17 cellular contexts compared by ENCODE assay signal in genomic region chr15:98124576-98124975, GRCh38.
DNase-seq lines count a peak whose midpoint lies in the region; ATAC-seq and TF ChIP-seq lines count a peak whose summit lies in the region.
"Had no signal": no experiment of that assay in that cellular context is flagged by ENCODE, and none has a peak within 500 bp of the region (broad histone marks: within the 10 kb centered on the region; RNA-seq: fewer than 3 reads in every experiment).

No MANE protein-coding gene starts in this region.

- no peaks in the 10 kb centered on the region for H3K27me3 Mint-ChIP-seq in osteocyte (ENCODE audit: unreplicated experiment)
- no peaks in the 10 kb centered on the region for H3K27me3 Mint-ChIP-seq in CD4-positive, alpha-beta memory T cell
- H3K27me3 Mint-ChIP-seq in CD8-positive, alpha-beta T cell (ENCODE audit: low read depth) = peaks cover 2% of the 10 kb centered on the region
- H3K27me3 Mint-ChIP-seq: B cell had no signal

- peak overlapping the region; percentile 58 for H3K27ac Mint-ChIP-seq in osteocyte (ENCODE audit: unreplicated experiment)
- H3K27ac Mint-ChIP-seq in CD4-positive, alpha-beta memory T cell = no peak overlapping the region
- no peak overlapping the region for H3K27ac Mint-ChIP-seq in CD8-positive, alpha-beta T cell
- H3K27ac Mint-ChIP-seq: B cell; CD8-positive, alpha-beta memory T cell had no signal

- no peaks in the 10 kb centered on the region for H3K27me3 ChIP-seq in CD4-positive, alpha-beta memory T cell (ENCODE audit: insufficient read depth, low read length)
- no peaks in the 10 kb centered on the region for H3K27me3 ChIP-seq in CD8-positive, alpha-beta T cell (ENCODE audit: insufficient read depth, low read length)

- DNase-seq in EL (peak; percentile 73), NCI-H226 (peak; percentile 85), epithelial cell of esophagus (ENCODE audit: low read depth) (peak; percentile 34), osteocyte (ENCODE audit: extremely low spot score, unreplicated experiment) (no peak), SHP77 (lab: John Stamatoyannopoulos, UW) (no peak)
- DNase-seq in CD4-positive, alpha-beta memory T cell = no peak
- no peak for DNase-seq in CD8-positive, alpha-beta T cell
- DNase-seq: CD8-positive, alpha-beta memory T cell; DMS 273 treated with DMSO at 0.1 percent for 48 hours; NCI-H1092 treated with DMSO at 0.1 percent for 48 hours; NCI-H1930; NCI-H2171; NCI-H510A treated with DMSO at 0.1 percent for 48 hours had no signal

- peaks cover 56% of the 10 kb centered on the region for H3K4me1 Mint-ChIP-seq in osteocyte (ENCODE audit: unreplicated experiment)
- no peaks in the 10 kb centered on the region for H3K4me1 Mint-ChIP-seq in CD4-positive, alpha-beta memory T cell
- no peaks in the 10 kb centered on the region for H3K4me1 Mint-ChIP-seq in CD8-positive, alpha-beta T cell (ENCODE audit: low read depth)
- H3K4me1 Mint-ChIP-seq: B cell; CD8-positive, alpha-beta memory T cell had no signal

- no peaks in the 10 kb centered on the region for H3K9me3 Mint-ChIP-seq in osteocyte (ENCODE audit: unreplicated experiment)
- H3K9me3 Mint-ChIP-seq in CD4-positive, alpha-beta memory T cell = peaks cover 0 to 5% (median under 1%) of the 10 kb centered on the region in 8 donors
- H3K9me3 Mint-ChIP-seq in CD8-positive, alpha-beta T cell = no peaks in the 10 kb centered on the region

- H3K4me1 ChIP-seq in CD4-positive, alpha-beta memory T cell (ENCODE audit: insufficient read depth, low read length) = no peaks in the 10 kb centered on the region
- no peaks in the 10 kb centered on the region for H3K4me1 ChIP-seq in CD8-positive, alpha-beta T cell (ENCODE audit: insufficient read depth, low read length)

- intact Hi-C loops in CD4-positive, alpha-beta memory T cell (cut with micrococcal nuclease) = no loop called here
- intact Hi-C loops in CD8-positive, alpha-beta T cell (cut with DNase I, micrococcal nuclease) = no loop called here

- H3K9me3 ChIP-seq in CD4-positive, alpha-beta memory T cell (ENCODE audit: control insufficient read depth in 1 of 2, low read length in 2 of 2) = no peaks in the 10 kb centered on the region
- H3K9me3 ChIP-seq in CD8-positive, alpha-beta T cell (ENCODE audit: low read length) = no peaks in the 10 kb centered on the region

- H3K4me3 Mint-ChIP-seq in osteocyte (ENCODE audit: unreplicated experiment) = no peak overlapping the region
- H3K4me3 Mint-ChIP-seq in CD4-positive, alpha-beta memory T cell = no peak overlapping the region
- no peak overlapping the region for H3K4me3 Mint-ChIP-seq in CD8-positive, alpha-beta T cell
- H3K4me3 Mint-ChIP-seq: B cell; CD8-positive, alpha-beta memory T cell had no signal

- no peak for ATAC-seq in CD8-positive, alpha-beta T cell
- no peak for ATAC-seq in GM21526 (IDR thresholded peaks at IDR 0.05; ENCODE audit: low FRiP score, unreplicated experiment)
- ATAC-seq: GM12878, K562 had no signal

- CTCF ChIA-PET in CD4-positive, alpha-beta memory T cell (lab: Charles Lee; ENCODE audit: partially characterized antibody) = no interaction called here
- CTCF ChIA-PET in CD8-positive, alpha-beta T cell (lab: Charles Lee) = no interaction called here

- H3K4me3 ChIP-seq in epithelial cell of esophagus (ENCODE audit: low read length) = no peak overlapping the region
- no peak overlapping the region for H3K4me3 ChIP-seq in CD4-positive, alpha-beta memory T cell (ENCODE audit: low read length in 2 of 2)
- H3K4me3 ChIP-seq in CD8-positive, alpha-beta T cell (ENCODE audit: low read depth, low read length) = no peak overlapping the region
- H3K4me3 ChIP-seq: GM12878, K562 had no signal

- H3K36me3 ChIP-seq in CD4-positive, alpha-beta memory T cell (ENCODE audit: insufficient read depth, low read length) = no peaks in the 10 kb centered on the region
- no peaks in the 10 kb centered on the region for H3K36me3 ChIP-seq in CD8-positive, alpha-beta T cell (ENCODE audit: insufficient read depth, low read length)

- no peaks in the 10 kb centered on the region for H3K36me3 Mint-ChIP-seq in osteocyte (ENCODE audit: unreplicated experiment)
- no peaks in the 10 kb centered on the region for H3K36me3 Mint-ChIP-seq in CD4-positive, alpha-beta memory T cell
- H3K36me3 Mint-ChIP-seq in CD8-positive, alpha-beta T cell = no peaks in the 10 kb centered on the region
- H3K36me3 Mint-ChIP-seq: CD8-positive, alpha-beta memory T cell had no signal

- TF ChIP-seq CTCF in epithelial cell of esophagus (IDR thresholded peaks at IDR 0.05; ENCODE audit: insufficient read depth, low read depth, low read length, missing control alignments) = no peak
- TF ChIP-seq CTCF in osteocyte (IDR thresholded peaks at IDR 0.05) = no peak
- TF ChIP-seq CTCF in CD8-positive, alpha-beta T cell (IDR thresholded peaks at IDR 0.05) = no peak

- POLR2A ChIA-PET in CD4-positive, alpha-beta memory T cell (lab: Charles Lee; ENCODE audit: partially characterized antibody) = no interaction called here
- POLR2A ChIA-PET in CD8-positive, alpha-beta T cell (lab: Charles Lee) = interaction anchor here (1.1 kb wide), 1 partner anchor 11 kb away, joined by 3 read pairs; no protein-coding TSS in a partner anchor

- no peak overlapping the region for H3K27ac ChIP-seq in CD4-positive, alpha-beta memory T cell (ENCODE audit: low read depth, low read length)
- no peak overlapping the region for H3K27ac ChIP-seq in CD8-positive, alpha-beta T cell (ENCODE audit: low read depth, low read length)

Comparison
In these comparisons a context has a peak if more than half of its experiments do, and no peak if none do; other contexts are left out.
1. DNase-seq: peak in EL (single experiment), NCI-H226 (single experiment) and epithelial cell of esophagus (single experiment); none in osteocyte (single experiment), CD4-positive, alpha-beta memory T cell (0 of 5), CD8-positive, alpha-beta T cell (0 of 7) and SHP77 (0 of 2).